1 cellular context compared by ENCODE assay signal in genomic region chr1:155255243-155256100, GRCh38.
TF ChIP-seq lines count a peak whose summit lies in the region.

TSS of gene ENTREP3 (minus strand) at chr1:155255483. CDS start at chr1:155254877, 606 bp downstream.

TF ChIP-seq in WTC11, 78 proteins besides CTCF, POLR2A, EP300 and RAD21 (continued from another document):
- TF ChIP-seq ZNF317 (CRISPR knock-in tag; IDR thresholded peaks at IDR 0.05; ENCODE audit: borderline replicate concordance, low read depth): no peak
- 0 out of 2 replicates have a peak, but pooled peaks have one; percentile 8 for TF ChIP-seq FOXP4 (CRISPR knock-in tag; IDR thresholded peaks at IDR 0.05)
- TF ChIP-seq CDX4 (CRISPR knock-in tag; IDR thresholded peaks at IDR 0.05; ENCODE audit: borderline replicate concordance): no peak
- peak; percentile 78; the same call in 1 of the 2 replicates for TF ChIP-seq SP1 (CRISPR knock-in tag; conservative IDR thresholded peaks at IDR 0.05)
- no peak for TF ChIP-seq PREB (CRISPR knock-in tag; IDR thresholded peaks at IDR 0.05; ENCODE audit: borderline replicate concordance)
- 0 out of 2 replicates have a peak, but pooled peaks have one; percentile 44 for TF ChIP-seq HMGXB4 (CRISPR knock-in tag; IDR thresholded peaks at IDR 0.05)
